Comparison of ENCODE assay signal across 9 cellular contexts in the genomic region with DNA sequence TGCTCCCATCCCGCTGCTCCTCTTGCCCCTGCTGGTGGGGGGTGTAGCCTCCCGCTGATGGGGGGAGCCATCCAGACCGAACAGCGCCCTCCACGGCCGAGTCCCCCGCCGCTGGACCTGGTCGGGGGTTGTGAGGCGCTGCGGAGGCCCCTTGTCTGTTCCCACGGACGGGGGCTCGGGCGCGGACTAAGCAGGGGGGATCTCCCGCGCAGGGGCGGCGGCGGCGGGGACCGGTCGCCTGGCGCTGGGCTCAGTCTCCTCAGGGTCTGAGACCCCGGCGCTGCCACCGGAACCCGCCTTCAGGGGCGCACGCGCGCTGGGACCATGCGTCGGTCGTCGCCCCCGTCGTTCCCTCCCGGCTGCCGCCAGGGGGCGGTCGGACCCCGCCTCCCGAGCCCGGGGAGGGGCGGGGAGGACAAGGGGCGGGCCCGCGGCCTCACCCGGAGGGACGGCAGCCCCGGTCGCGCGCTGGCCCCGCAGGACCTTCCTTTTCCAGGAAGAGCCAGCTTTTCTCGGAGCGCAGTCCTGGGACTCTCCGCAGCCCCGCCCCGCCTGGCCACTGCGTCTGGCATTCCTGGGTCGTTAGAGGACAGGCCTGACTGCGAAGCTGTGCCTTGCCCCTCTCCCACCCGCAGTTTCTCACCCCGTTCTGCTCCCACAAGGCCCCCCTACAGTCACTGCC. TPM values are rescaled to one million over a fixed set of nuclear protein-coding genes. Genes with fewer than 3 reads are reported as not detected.
DNase-seq lines count a peak whose midpoint lies in the region; ATAC-seq, FAIRE-seq and TF ChIP-seq lines count a peak whose summit lies in the region.
"Had no signal": no experiment of that assay in that cellular context is flagged by ENCODE, and none has a peak within 500 bp of the region (broad histone marks: within the 10 kb centered on the region; RNA-seq: fewer than 3 reads in every experiment).

No MANE protein-coding gene starts in this region.

- peak overlapping the region; percentile 49 to 85; a peak in 3 of 4 replicates for H3K4me2 ChIP-seq in H1 (ENCODE audit: insufficient read depth in 1 of 2, low read depth in 2 of 2, low read length in 2 of 2)

- peak overlapping the region; percentile 58; the same call in 1 of the 2 replicates for H4K8ac ChIP-seq in H1 (ENCODE audit: extremely low read depth, insufficient read depth, low read length)

- no peak overlapping the region for H3K14ac ChIP-seq in H1 (ENCODE audit: insufficient read length)

- peak overlapping the region; percentile 84; the same call in 1 of the 2 replicates for H2BK12ac ChIP-seq in H1 (ENCODE audit: low read depth, low read length)

- TF ChIP-seq EP300 in H1 (IDR thresholded peaks at IDR 0.05; ENCODE audit: borderline replicate concordance in 1 of 2, low read depth in 2 of 2, low read length in 2 of 2) = 0 out of 3 replicates have a peak, but pooled peaks of 1 of the 2 experiments have one; percentile 53

- peak overlapping the region; percentile 71; the same call in 1 of the 2 replicates for H2BK5ac ChIP-seq in H1 (ENCODE audit: low read depth, low read length)

- H4K20me1 ChIP-seq in H1 (replicated peaks in 1 of 2; ENCODE audit: control insufficient read depth in 1 of 2, insufficient read depth in 2 of 2, low read length in 2 of 2) = peaks cover 6 to 7% of the 10 kb centered on the region in 2 experiments

- 0 out of 2 replicates have a peak overlapping the region, but pooled peaks have one; percentile 52 for H2AFZ ChIP-seq in H1 (ENCODE audit: low read length)

- DNase-seq in AML-193 (lab: John Stamatoyannopoulos, UW) (peak; percentile 51 to 59), NCI-H82 treated with DMSO at 0.1 percent for 48 hours (lab: John Stamatoyannopoulos, UW; ENCODE audit: unreplicated experiment) (peak; percentile 56), H1 (ENCODE audit: low read depth in 1 of 2, low spot score in 2 of 2) (peak; percentile 64 to 96)
- peak; percentile 70 to 88 (median 78) for DNase-seq in activated CD8-positive, alpha-beta memory T cell treated with anti-CD3 and anti-CD28 coated beads for 48 hours (ENCODE audit: low read depth in 2 of 3, low spot score in 2 of 3)
- peak; percentile 81 for DNase-seq in stimulated activated CD8-positive, alpha-beta memory T cell treated with anti-CD3 and anti-CD28 coated beads, Interleukin-15, amount 100 ng/mL, for 24 hours (ENCODE audit: low read depth)

- H3K23ac ChIP-seq in H1 (ENCODE audit: insufficient read length) = no peak overlapping the region

- H3K4me1 ChIP-seq in H1 (replicated peaks in 1 of 4; ENCODE audit: control insufficient read depth in 3 of 4, insufficient read depth in 4 of 4, low read length in 3 of 4) (peaks cover 5 to 19% (median 6%) of the 10 kb centered on the region in 4 experiments; a peak in 6 of 7 replicates), mesodermal cell (ENCODE audit: control insufficient read depth, insufficient read depth, low read length, poor library complexity, severe bottlenecking) (peaks cover 15% of the 10 kb centered on the region)

- 0 out of 2 replicates have a peak overlapping the region, but pooled peaks have one; percentile 95 for H2BK15ac ChIP-seq in H1 (ENCODE audit: low read length)

- peak in 1 of 2 experiments; percentile 39; a peak in 1 of 3 replicates for TF ChIP-seq POLR2A in H1 (IDR thresholded peaks at IDR 0.05; ENCODE audit: control extremely low read depth in 1 of 2, low read depth in 2 of 2, low read length in 2 of 2)

- no peak overlapping the region for H3K56ac ChIP-seq in H1 (replicated peaks; ENCODE audit: insufficient read length, low read depth, low read length)

- H3K27ac ChIP-seq in H1 (ENCODE audit: low read depth, low read length) = no peak overlapping the region
- H3K27ac ChIP-seq in mesodermal cell (ENCODE audit: low read depth, low read length, severe bottlenecking) = peak overlapping the region; percentile 91

- H3K36me3 ChIP-seq in H1 (ENCODE audit: control insufficient read depth in 2 of 4, insufficient read depth in 4 of 4, low read length in 3 of 4) = no peaks in the 10 kb centered on the region
- no peaks in the 10 kb centered on the region for H3K36me3 ChIP-seq in mesodermal cell (ENCODE audit: control insufficient read depth, insufficient read depth, low read length)

- H3K79me2 ChIP-seq in H1 (ENCODE audit: control insufficient read depth in 1 of 2, insufficient read depth in 2 of 2, low read length in 2 of 2) = no peaks in the 10 kb centered on the region

- peak; percentile 79 to 99 (median 88) for TF ChIP-seq CTCF in H1 (IDR thresholded peaks at IDR 0.05; ENCODE audit: control extremely low read depth in 1 of 3, insufficient read depth in 1 of 3, low read depth in 1 of 3, low read length in 3 of 3)

- H2BK20ac ChIP-seq in H1 (ENCODE audit: low read length) = no peak overlapping the region

- POLR2A ChIA-PET in H1 (lab: Charles Lee; ENCODE audit: partially characterized antibody) = interaction anchor here (0.8 to 12.7 kb wide), 28 partner anchors 9 to 124 kb away, joined by 3 to 140 read pairs (median 5); partner anchors contain the start of genes CLDN6, CLDN9, HCFC1R1 and MMP25

- CTCF ChIA-PET in H1 (lab: Charles Lee; ENCODE audit: partially characterized antibody) = interaction anchor here (0.5 to 8.3 kb wide), 46 partner anchors 8 to 1089 kb away, joined by 3 to 88 read pairs (median 4); partner anchors contain the start of genes MMP25, ZNF205, ZNF213 and ZSCAN10

- peak; percentile 81 to 95 for TF ChIP-seq RAD21 in H1 (IDR thresholded peaks at IDR 0.05 in 1 of 2, conservative IDR thresholded peaks at IDR 0.05 in 1 of 2; ENCODE audit: low read depth in 2 of 2, low read length in 2 of 2)

- no peak overlapping the region for H3K4ac ChIP-seq in H1 (replicated peaks; ENCODE audit: insufficient read length, low read depth, low read length)

- H3K23me2 ChIP-seq in H1 (ENCODE audit: low read depth, low read length) = peaks cover 6% of the 10 kb centered on the region; the same call in 1 of the 2 replicates

- ATAC-seq in GM18868 (IDR thresholded peaks at IDR 0.05; ENCODE audit: unreplicated experiment) = peak; percentile 79
- peak; percentile 84 for ATAC-seq in HG03175 (IDR thresholded peaks at IDR 0.05; ENCODE audit: unreplicated experiment)

- peak overlapping the region; percentile 78 for H3K18ac ChIP-seq in H1 (ENCODE audit: extremely low read depth, low read length)

- peak overlapping the region; percentile 86 for H4K91ac ChIP-seq in H1 (replicated peaks; ENCODE audit: insufficient read length, low read length)

- no peak for FAIRE-seq in H1 (lab: Jason Lieb, UNC)
- FAIRE-seq: endometrium had no signal

- H4K5ac ChIP-seq in H1 (ENCODE audit: insufficient read length, low read depth, low read length) = peak overlapping the region; percentile 89

- H2AK5ac ChIP-seq in H1 (ENCODE audit: low read depth, low read length) = no peak overlapping the region

- H3K9me3 ChIP-seq in H1 (ENCODE audit: insufficient read depth in 2 of 2, low read depth in 1 of 2, low read length in 1 of 2) (no peaks in the 10 kb centered on the region), mesodermal cell (ENCODE audit: control insufficient read depth, low read length) (no peaks in the 10 kb centered on the region)

- no peaks in the 10 kb centered on the region for H3K79me1 ChIP-seq in H1 (ENCODE audit: low read depth, low read length)

- no peaks in the 10 kb centered on the region; a peak in 1 of 7 replicates for H3K27me3 ChIP-seq in H1 (replicated peaks in 1 of 4; ENCODE audit: control insufficient read depth in 3 of 4, extremely low read depth in 1 of 4, insufficient read depth in 3 of 4, low read length in 3 of 4)

- H3K4me3 ChIP-seq in H1 (ENCODE audit: extremely low read depth in 1 of 4, insufficient read depth in 2 of 4, low read depth in 3 of 4, low read length in 4 of 4) (peak overlapping the region; percentile 39 to 86 (median 67)), mesodermal cell (ENCODE audit: extremely low read depth, insufficient read depth, low read length, poor library complexity, severe bottlenecking) (peak overlapping the region; percentile 69)

- WGBS in H1 (ENCODE audit: extremely low coverage in 1 of 2, insufficient coverage in 1 of 2, insufficient read length in 1 of 2, insufficient replicate concordance in 2 of 2, low coverage in 1 of 2, low lambda C conversion rate in 2 of 2, missing lambda C conversion rate in 1 of 2), 2 experiments = 0% methylated on average over 16 of the region's 67 CpGs; no CpG with 5 or more reads in 1 of the 2 experiments
- WGBS in mesodermal cell (ENCODE audit: insufficient coverage in 2 of 2), 2 experiments = 1 to 2% methylated on average over 50 to 63 of the region's 67 CpGs

- H2BK120ac ChIP-seq in H1 (replicated peaks; ENCODE audit: low read depth, low read length) = no peak overlapping the region

- peak overlapping the region in 3 of 4 experiments; percentile 3 to 86 (median 13); a peak in 2 of 7 replicates for H3K9ac ChIP-seq in H1 (replicated peaks in 1 of 4; ENCODE audit: extremely low read depth in 1 of 4, low read depth in 3 of 4, low read length in 3 of 4)

RNA-seq across cellular contexts. Expression of gene IL32, which starts 6.3 kb away (rescaled TPM):
- 2.0 and 2.7 TPM in 2 replicates for total RNA-seq in H1 (2021; fragmentation: NEBNext Ultra II Directional; extraction: Animal tissue kit (Norgen Biotek cat#: 25700))
- polyA plus RNA-seq in H1 (2011; rRNA removed) = 4.3 and 5.0 TPM in 2 replicates
- 2.4 TPM for polyA plus RNA-seq in H1 (2011; cell fraction: cytosol; rRNA removed)
- polyA plus RNA-seq in H1 (2011; cell fraction: nucleus; rRNA removed) = 4.7 TPM
- 2.9 to 4.2 TPM (median 4.0 TPM) in 4 replicates for polyA plus RNA-seq in H1 (2012, experiment 1 of 2)
- polyA plus RNA-seq in H1 (2012, experiment 2 of 2) = 4.1 TPM
- polyA plus RNA-seq in H1 (2013, experiment 1 of 2) = 2.1 TPM
- 2.3 TPM for polyA plus RNA-seq in H1 (2013, experiment 2 of 2)
- polyA minus RNA-seq in H1 (2011; rRNA and poly(A)+ RNA removed) = 0.68 and 1.4 TPM in 2 replicates
- polyA minus RNA-seq in H1 (2011; cell fraction: cytosol; rRNA and poly(A)+ RNA removed) = 2.8 TPM
- polyA minus RNA-seq in H1 (2011; cell fraction: nucleus; rRNA and poly(A)+ RNA removed) = 4.4 TPM
- 7.1 TPM for polyA plus RNA-seq in mesodermal cell (2013, experiment 1 of 2)
- polyA plus RNA-seq in mesodermal cell (2013, experiment 2 of 2) = 5.0 TPM

RNA-seq across cellular contexts. Expression of gene MMP25, which starts 12.8 kb away (rescaled TPM):
- total RNA-seq in H1 (2021; fragmentation: NEBNext Ultra II Directional; extraction: Animal tissue kit (Norgen Biotek cat#: 25700)) = 23.9 and 26.7 TPM in 2 replicates
- 7.7 and 14.8 TPM in 2 replicates for polyA plus RNA-seq in H1 (2011; rRNA removed)
- polyA plus RNA-seq in H1 (2011; cell fraction: cytosol; rRNA removed) = 6.4 TPM
- 21.4 TPM for polyA plus RNA-seq in H1 (2011; cell fraction: nucleus; rRNA removed)
- 15.9 to 29.8 TPM (median 25.6 TPM) in 4 replicates for polyA plus RNA-seq in H1 (2012, experiment 1 of 2)
- polyA plus RNA-seq in H1 (2012, experiment 2 of 2) = 20.7 TPM
- 37.9 TPM for polyA plus RNA-seq in H1 (2013, experiment 1 of 2)
- 36.0 TPM for polyA plus RNA-seq in H1 (2013, experiment 2 of 2)
- polyA minus RNA-seq in H1 (2011; rRNA and poly(A)+ RNA removed) = 2.7 and 3.3 TPM in 2 replicates
- polyA minus RNA-seq in H1 (2011; cell fraction: cytosol; rRNA and poly(A)+ RNA removed) = 11.2 TPM
- 6.4 TPM for polyA minus RNA-seq in H1 (2011; cell fraction: nucleus; rRNA and poly(A)+ RNA removed)
- 1.5 TPM for polyA plus RNA-seq in mesodermal cell (2013, experiment 1 of 2)
- polyA plus RNA-seq in mesodermal cell (2013, experiment 2 of 2) = 0.76 TPM

RNA-seq across cellular contexts. Expression of gene BICDL2, which starts 22.4 kb away (rescaled TPM):
- 14.3 and 15.9 TPM in 2 replicates for total RNA-seq in H1 (2021; fragmentation: NEBNext Ultra II Directional; extraction: Animal tissue kit (Norgen Biotek cat#: 25700))
- 7.3 and 14.2 TPM in 2 replicates for polyA plus RNA-seq in H1 (2011; rRNA removed)
- polyA plus RNA-seq in H1 (2011; cell fraction: cytosol; rRNA removed) = 18.0 TPM
- polyA plus RNA-seq in H1 (2011; cell fraction: nucleus; rRNA removed) = 32.3 TPM
- 9.8 to 15.5 TPM (median 13.9 TPM) in 4 replicates for polyA plus RNA-seq in H1 (2012, experiment 1 of 2)
- polyA plus RNA-seq in H1 (2012, experiment 2 of 2) = 5.9 TPM
- 10.2 TPM for polyA plus RNA-seq in H1 (2013, experiment 1 of 2)
- 9.1 TPM for polyA plus RNA-seq in H1 (2013, experiment 2 of 2)
- polyA minus RNA-seq in H1 (2011; rRNA and poly(A)+ RNA removed) = 2.5 and 4.1 TPM in 2 replicates
- 4.6 TPM for polyA minus RNA-seq in H1 (2011; cell fraction: cytosol; rRNA and poly(A)+ RNA removed)
- polyA minus RNA-seq in H1 (2011; cell fraction: nucleus; rRNA and poly(A)+ RNA removed) = 8.3 TPM
- polyA plus RNA-seq in mesodermal cell (2013, experiment 1 of 2) = not detected
- polyA plus RNA-seq in mesodermal cell (2013, experiment 2 of 2) = not detected

RNA-seq across cellular contexts. Expression of gene THOC6, which starts 35.3 kb away (rescaled TPM):
- 78.5 and 82.9 TPM in 2 replicates for total RNA-seq in H1 (2021; fragmentation: NEBNext Ultra II Directional; extraction: Animal tissue kit (Norgen Biotek cat#: 25700))
- 111 and 137 TPM in 2 replicates for polyA plus RNA-seq in H1 (2011; rRNA removed)
- polyA plus RNA-seq in H1 (2011; cell fraction: cytosol; rRNA removed) = 105 TPM
- 118 TPM for polyA plus RNA-seq in H1 (2011; cell fraction: nucleus; rRNA removed)
- polyA plus RNA-seq in H1 (2012, experiment 1 of 2) = 65.6 to 98.4 TPM (median 93.0 TPM) in 4 replicates
- 114 TPM for polyA plus RNA-seq in H1 (2012, experiment 2 of 2)
- polyA plus RNA-seq in H1 (2013, experiment 1 of 2) = 36.7 TPM
- 34.1 TPM for polyA plus RNA-seq in H1 (2013, experiment 2 of 2)
- 48.6 and 73.0 TPM in 2 replicates for polyA minus RNA-seq in H1 (2011; rRNA and poly(A)+ RNA removed)
- polyA minus RNA-seq in H1 (2011; cell fraction: cytosol; rRNA and poly(A)+ RNA removed) = 59.2 TPM
- 37.9 TPM for polyA minus RNA-seq in H1 (2011; cell fraction: nucleus; rRNA and poly(A)+ RNA removed)
- 35.8 TPM for polyA plus RNA-seq in mesodermal cell (2013, experiment 1 of 2)
- 31.4 TPM for polyA plus RNA-seq in mesodermal cell (2013, experiment 2 of 2)

RNA-seq across cellular contexts. Expression of gene HCFC1R1, which starts 35.4 kb away (rescaled TPM):
- total RNA-seq in H1 (2021; fragmentation: NEBNext Ultra II Directional; extraction: Animal tissue kit (Norgen Biotek cat#: 25700)) = 66.2 and 72.7 TPM in 2 replicates
- polyA plus RNA-seq in H1 (2011; rRNA removed) = 138 and 195 TPM in 2 replicates
- polyA plus RNA-seq in H1 (2011; cell fraction: cytosol; rRNA removed) = 98.0 TPM
- 119 TPM for polyA plus RNA-seq in H1 (2011; cell fraction: nucleus; rRNA removed)
- 100 to 142 TPM (median 123 TPM) in 4 replicates for polyA plus RNA-seq in H1 (2012, experiment 1 of 2)
- 151 TPM for polyA plus RNA-seq in H1 (2012, experiment 2 of 2)
- 119 TPM for polyA plus RNA-seq in H1 (2013, experiment 1 of 2)
- polyA plus RNA-seq in H1 (2013, experiment 2 of 2) = 124 TPM
- polyA minus RNA-seq in H1 (2011; rRNA and poly(A)+ RNA removed) = 16.3 and 19.5 TPM in 2 replicates
- 37.1 TPM for polyA minus RNA-seq in H1 (2011; cell fraction: cytosol; rRNA and poly(A)+ RNA removed)
- 29.6 TPM for polyA minus RNA-seq in H1 (2011; cell fraction: nucleus; rRNA and poly(A)+ RNA removed)
- 106 TPM for polyA plus RNA-seq in mesodermal cell (2013, experiment 1 of 2)
- 97.8 TPM for polyA plus RNA-seq in mesodermal cell (2013, experiment 2 of 2)
